Comparison of ENCODE assay signal across 16 cellular contexts in the genomic region with DNA sequence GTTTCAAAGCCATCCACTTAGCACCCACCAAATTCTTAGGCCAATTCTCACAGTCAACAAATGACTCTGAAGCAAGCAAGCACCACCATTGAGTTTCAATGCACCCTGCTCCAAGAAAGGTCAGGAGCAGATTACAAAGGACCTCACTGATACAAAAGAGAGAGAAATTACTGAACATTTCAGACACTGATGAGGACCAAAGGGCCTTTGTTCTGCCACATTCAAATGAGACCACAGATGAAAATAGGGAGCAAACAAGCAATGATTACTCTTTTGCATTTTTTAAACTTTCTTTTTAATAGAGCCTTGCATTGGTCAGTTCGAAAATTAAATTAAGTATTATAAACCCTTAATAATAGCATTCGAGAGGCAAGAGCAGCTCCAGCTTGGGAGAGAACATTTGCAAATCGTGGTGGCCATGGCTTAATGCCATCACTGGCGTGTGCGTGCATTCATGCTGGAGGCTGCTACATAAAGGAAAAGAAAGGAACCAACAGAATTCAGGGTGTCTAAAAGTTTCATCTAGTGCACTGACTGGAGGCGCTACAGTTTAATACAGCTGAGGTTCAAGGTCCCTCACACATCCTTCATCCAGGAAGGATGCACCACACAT.
"Had no signal": no experiment of that assay in that cellular context is flagged by ENCODE, and none has a peak within 500 bp of the region (broad histone marks: within the 10 kb centered on the region; RNA-seq: fewer than 3 reads in every experiment).

No MANE protein-coding gene starts in this region.

- ATAC-seq: activated CD8-positive, alpha-beta T cell treated with anti-CD3 and anti-CD28 coated beads for 36 hours; activated naive CD8-positive, alpha-beta T cell treated with anti-CD3 and anti-CD28 coated beads, Interleukin-2, amount 50 U/mL, for 24 hours; activated T-helper 17 cell treated with anti-CD3 and anti-CD28 coated beads, Interleukin-2, amount 50 U/mL, for 72 hours; esophagus mucosa; left lobe of liver; stimulated activated memory B cell treated with anti-CD40 and anti-IgM and Interleukin-4, amounts not matched to agents 10 μg/mL and 1 μg/mL and 100 μg/mL, for 72 hours had no signal

- H3K27ac ChIP-seq: sigmoid colon, tibial artery had no signal

- DNase-seq: activated CD4-positive, alpha-beta T cell treated with anti-CD3 and anti-CD28 coated beads, Interleukin-2, amount 10 ng/mL, durations not matched to agents 24 days and 14 days; activated CD8-positive, alpha-beta T cell treated with anti-CD3 and anti-CD28 coated beads for 36 hours; activated naive CD4-positive, alpha-beta T cell treated with Interleukin-2 at 50 U/mL for 16 hours; activated naive CD8-positive, alpha-beta T cell treated with anti-CD3 and anti-CD28 coated beads, Interleukin-2, amount 50 U/mL, for 24 hours; activated T-cell treated with anti-CD3 and anti-CD28 coated beads, Interleukin-2, amount 50 U/mL, for 1 hour; aorta; cerebellar nuclear complex; effector CD8-positive, alpha-beta T cell; nephron progenitor cell; sigmoid colon; stimulated activated CD4-positive, alpha-beta T cell treated with anti-CD3 and anti-CD28 coated beads, Interleukin-4, amount 100 ng/mL, for 4 hours; tibial artery had no signal
